2 cellular contexts compared by ENCODE assay signal in genomic region chr15:87733977-87734376, GRCh38.
TF ChIP-seq lines count a peak whose summit lies in the region.

No MANE protein-coding gene starts in this region.

TF ChIP-seq in SK-N-SH, 30 proteins besides CTCF, POLR2A, EP300 and RAD21 (continued from another document):
- no peak for TF ChIP-seq SMC3 (IDR thresholded peaks at IDR 0.05; ENCODE audit: low read depth, low read length)
- no peak for TF ChIP-seq RFX5 (IDR thresholded peaks at IDR 0.05; ENCODE audit: low read length)
- TF ChIP-seq MXI1 (IDR thresholded peaks at IDR 0.05; ENCODE audit: low read depth, low read length) = no peak
- TF ChIP-seq, protein P1, sequence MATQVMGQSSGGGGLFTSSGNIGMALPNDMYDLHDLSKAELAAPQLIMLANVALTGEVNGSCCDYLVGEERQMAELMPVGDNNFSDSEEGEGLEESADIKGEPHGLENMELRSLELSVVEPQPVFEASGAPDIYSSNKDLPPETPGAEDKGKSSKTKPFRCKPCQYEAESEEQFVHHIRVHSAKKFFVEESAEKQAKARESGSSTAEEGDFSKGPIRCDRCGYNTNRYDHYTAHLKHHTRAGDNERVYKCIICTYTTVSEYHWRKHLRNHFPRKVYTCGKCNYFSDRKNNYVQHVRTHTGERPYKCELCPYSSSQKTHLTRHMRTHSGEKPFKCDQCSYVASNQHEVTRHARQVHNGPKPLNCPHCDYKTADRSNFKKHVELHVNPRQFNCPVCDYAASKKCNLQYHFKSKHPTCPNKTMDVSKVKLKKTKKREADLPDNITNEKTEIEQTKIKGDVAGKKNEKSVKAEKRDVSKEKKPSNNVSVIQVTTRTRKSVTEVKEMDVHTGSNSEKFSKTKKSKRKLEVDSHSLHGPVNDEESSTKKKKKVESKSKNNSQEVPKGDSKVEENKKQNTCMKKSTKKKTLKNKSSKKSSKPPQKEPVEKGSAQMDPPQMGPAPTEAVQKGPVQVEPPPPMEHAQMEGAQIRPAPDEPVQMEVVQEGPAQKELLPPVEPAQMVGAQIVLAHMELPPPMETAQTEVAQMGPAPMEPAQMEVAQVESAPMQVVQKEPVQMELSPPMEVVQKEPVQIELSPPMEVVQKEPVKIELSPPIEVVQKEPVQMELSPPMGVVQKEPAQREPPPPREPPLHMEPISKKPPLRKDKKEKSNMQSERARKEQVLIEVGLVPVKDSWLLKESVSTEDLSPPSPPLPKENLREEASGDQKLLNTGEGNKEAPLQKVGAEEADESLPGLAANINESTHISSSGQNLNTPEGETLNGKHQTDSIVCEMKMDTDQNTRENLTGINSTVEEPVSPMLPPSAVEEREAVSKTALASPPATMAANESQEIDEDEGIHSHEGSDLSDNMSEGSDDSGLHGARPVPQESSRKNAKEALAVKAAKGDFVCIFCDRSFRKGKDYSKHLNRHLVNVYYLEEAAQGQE (IDR thresholded peaks at IDR 0.05; ENCODE audit: low read depth, low read length) = no peak
- TF ChIP-seq MEF2A (IDR thresholded peaks at IDR 0.05; ENCODE audit: borderline replicate concordance, low read depth) = no peak

TF ChIP-seq in WTC11, 78 proteins besides CTCF, POLR2A, EP300 and RAD21 (continued from another document):
- no peak for TF ChIP-seq PRDM15 (CRISPR knock-in tag; IDR thresholded peaks at IDR 0.05)
- no peak for TF ChIP-seq RORB (CRISPR knock-in tag; IDR thresholded peaks at IDR 0.05)
- no peak for TF ChIP-seq OVOL2 (CRISPR knock-in tag; IDR thresholded peaks at IDR 0.05; ENCODE audit: borderline replicate concordance)
- TF ChIP-seq ESRRA (CRISPR knock-in tag; IDR thresholded peaks at IDR 0.05; ENCODE audit: borderline replicate concordance) = no peak
- no peak for TF ChIP-seq TEAD4 (CRISPR knock-in tag; IDR thresholded peaks at IDR 0.05)
- no peak for TF ChIP-seq TP53 (CRISPR knock-in tag; IDR thresholded peaks at IDR 0.05)
- no peak for TF ChIP-seq ZNF317 (CRISPR knock-in tag; IDR thresholded peaks at IDR 0.05; ENCODE audit: borderline replicate concordance, low read depth)
- TF ChIP-seq NR1H2 (CRISPR knock-in tag; IDR thresholded peaks at IDR 0.05) = no peak
- TF ChIP-seq, protein P2, sequence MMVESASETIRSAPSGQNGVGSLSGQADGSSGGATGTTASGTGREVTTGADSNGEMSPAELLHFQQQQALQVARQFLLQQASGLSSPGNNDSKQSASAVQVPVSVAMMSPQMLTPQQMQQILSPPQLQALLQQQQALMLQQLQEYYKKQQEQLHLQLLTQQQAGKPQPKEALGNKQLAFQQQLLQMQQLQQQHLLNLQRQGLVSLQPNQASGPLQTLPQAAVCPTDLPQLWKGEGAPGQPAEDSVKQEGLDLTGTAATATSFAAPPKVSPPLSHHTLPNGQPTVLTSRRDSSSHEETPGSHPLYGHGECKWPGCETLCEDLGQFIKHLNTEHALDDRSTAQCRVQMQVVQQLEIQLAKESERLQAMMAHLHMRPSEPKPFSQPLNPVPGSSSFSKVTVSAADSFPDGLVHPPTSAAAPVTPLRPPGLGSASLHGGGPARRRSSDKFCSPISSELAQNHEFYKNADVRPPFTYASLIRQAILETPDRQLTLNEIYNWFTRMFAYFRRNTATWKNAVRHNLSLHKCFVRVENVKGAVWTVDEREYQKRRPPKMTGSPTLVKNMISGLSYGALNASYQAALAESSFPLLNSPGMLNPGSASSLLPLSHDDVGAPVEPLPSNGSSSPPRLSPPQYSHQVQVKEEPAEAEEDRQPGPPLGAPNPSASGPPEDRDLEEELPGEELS (CRISPR knock-in tag; IDR thresholded peaks at IDR 0.05) = no peak
- no peak for TF ChIP-seq HMGA2 (CRISPR knock-in tag; IDR thresholded peaks at IDR 0.05)
- TF ChIP-seq, protein P3, sequence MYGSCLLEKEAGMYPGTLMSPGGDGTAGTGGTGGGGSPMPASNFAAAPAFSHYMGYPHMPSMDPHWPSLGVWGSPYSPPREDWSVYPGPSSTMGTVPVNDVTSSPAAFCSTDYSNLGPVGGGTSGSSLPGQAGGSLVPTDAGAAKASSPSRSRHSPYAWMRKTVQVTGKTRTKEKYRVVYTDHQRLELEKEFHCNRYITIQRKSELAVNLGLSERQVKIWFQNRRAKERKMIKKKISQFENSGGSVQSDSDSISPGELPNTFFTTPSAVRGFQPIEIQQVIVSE (CRISPR knock-in tag; IDR thresholded peaks at IDR 0.05; ENCODE audit: borderline replicate concordance) = no peak
- TF ChIP-seq ZBTB21 (CRISPR knock-in tag; IDR thresholded peaks at IDR 0.05; ENCODE audit: borderline replicate concordance) = no peak
- TF ChIP-seq HMGXB4 (CRISPR knock-in tag; IDR thresholded peaks at IDR 0.05) = no peak
TF ChIP-seq in WTC11: peak in this region for 0.
